Comparison of ENCODE assay signal across 32 cellular contexts in the genomic region with DNA sequence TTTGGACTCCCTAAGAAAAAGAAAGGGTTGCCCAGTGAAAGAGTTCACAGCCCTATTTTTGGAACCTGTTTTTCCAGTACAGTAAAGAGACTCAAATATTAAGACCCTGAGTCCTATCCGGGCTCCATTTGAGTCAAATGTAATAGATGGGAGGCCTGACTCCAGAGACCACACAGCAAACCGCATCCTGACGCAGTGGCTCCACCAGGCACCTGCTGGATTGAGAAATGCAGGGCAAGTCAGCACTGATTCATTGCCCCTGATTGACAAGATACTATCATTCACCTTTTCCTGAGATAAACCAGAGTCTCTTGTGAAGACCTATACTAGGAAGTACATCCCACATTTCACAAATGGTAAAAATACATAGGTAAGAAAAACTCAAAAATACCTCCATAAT.
DNase-seq lines count a peak whose midpoint lies in the region; ATAC-seq, FAIRE-seq and TF ChIP-seq lines count a peak whose summit lies in the region.
"Had no signal": no experiment of that assay in that cellular context is flagged by ENCODE, and none has a peak within 500 bp of the region (broad histone marks: within the 10 kb centered on the region; RNA-seq: fewer than 3 reads in every experiment).

No MANE protein-coding gene starts in this region.

- TF ChIP-seq POLR2A in A549 (IDR thresholded peaks at IDR 0.05; ENCODE audit: low read length): no peak

- ATAC-seq in A549 (no peak), RWPE2 (ENCODE audit: low read depth) (peak; percentile 83), GM21576 (IDR thresholded peaks at IDR 0.05; ENCODE audit: unreplicated experiment) (no peak)
- ATAC-seq: GM12878, left lung, pancreas, upper lobe of right lung had no signal

- no peaks in the 10 kb centered on the region for H3K36me3 Mint-ChIP-seq in activated T-cell treated with anti-CD3 and anti-CD28 coated beads, Interleukin-2, amount 50 U/mL, for 24 hours (ENCODE audit: low read depth)
- H3K36me3 Mint-ChIP-seq: activated naive CD4-positive, alpha-beta T cell treated with anti-CD3 and anti-CD28 coated beads, Interleukin-2, amount 50 U/mL, for 24 hours; CD8-positive, alpha-beta memory T cell; immature natural killer cell; neural progenitor cell had no signal

- TF ChIP-seq RAD21 in A549 (conservative IDR thresholded peaks at IDR 0.05 in 1 of 2, IDR thresholded peaks at IDR 0.05 in 1 of 2): no peak

- 63% methylated on average over 3 of the region's 3 CpGs for WGBS in A549 (ENCODE audit: missing lambda C conversion rate)

- no peaks in the 10 kb centered on the region for H3K4me1 Mint-ChIP-seq in activated T-cell treated with anti-CD3 and anti-CD28 coated beads, Interleukin-2, amount 50 U/mL, for 24 hours (ENCODE audit: low read depth)
- H3K4me1 Mint-ChIP-seq: activated naive CD4-positive, alpha-beta T cell treated with anti-CD3 and anti-CD28 coated beads, Interleukin-2, amount 50 U/mL, for 24 hours; CD8-positive, alpha-beta memory T cell; immature natural killer cell; neural progenitor cell had no signal

- H3K27ac Mint-ChIP-seq in activated T-cell treated with anti-CD3 and anti-CD28 coated beads, Interleukin-2, amount 50 U/mL, for 24 hours: no peak overlapping the region
- H3K27ac Mint-ChIP-seq: activated naive CD4-positive, alpha-beta T cell treated with anti-CD3 and anti-CD28 coated beads, Interleukin-2, amount 50 U/mL, for 24 hours; activated T-helper 2 cell treated with anti-CD3 and anti-CD28 coated beads, Interferon-gamma antibody, Interleukin-2, Interleukin-4, amounts not matched to agents 10 μg/mL and 5 μg/mL and 100 μg/mL, durations not matched to agents 14 hours and 24 hours and 36 hours; CD8-positive, alpha-beta memory T cell; immature natural killer cell; neural progenitor cell had no signal

- TF ChIP-seq CTCF in A549 (IDR thresholded peaks at IDR 0.05) (no peak), RWPE2 (IDR thresholded peaks at IDR 0.05; ENCODE audit: poor library complexity, severe bottlenecking) (no peak)

- no peak for TF ChIP-seq EP300 in A549 (IDR thresholded peaks at IDR 0.05)

- FAIRE-seq in A549 (lab: Jason Lieb, UNC): no peak
- FAIRE-seq: endothelial cell of umbilical vein, GM12878, H1, pancreas had no signal

- no peak overlapping the region for H3K27ac ChIP-seq in A549
- H3K27ac ChIP-seq in RWPE2 (ENCODE audit: poor library complexity, severe bottlenecking): peak overlapping the region; percentile 87
- H3K27ac ChIP-seq: HL-60, KMS-11, left lung, neural progenitor cell, pancreas, suprapubic skin, upper lobe of right lung, VCaP had no signal

- H3K4me2 ChIP-seq in A549: no peak overlapping the region
- H3K4me2 ChIP-seq: KMS-11, neural progenitor cell had no signal

- no peak overlapping the region for H3K4me3 ChIP-seq in A549
- no peak overlapping the region for H3K4me3 ChIP-seq in RWPE2 (ENCODE audit: severe bottlenecking)
- H3K4me3 ChIP-seq: GM12878, left lung, neural progenitor cell, pancreas, skin epidermis, suprapubic skin, upper lobe of right lung had no signal

- peaks cover 26% of the 10 kb centered on the region for H3K4me1 ChIP-seq in A549
- H3K4me1 ChIP-seq in RWPE2 (ENCODE audit: insufficient read depth, poor library complexity, severe bottlenecking): peaks cover 56% of the 10 kb centered on the region
- H3K4me1 ChIP-seq: BE2C, left lung, neural progenitor cell, pancreas, upper lobe of right lung had no signal

- no peak overlapping the region for H3K4me3 Mint-ChIP-seq in activated T-cell treated with anti-CD3 and anti-CD28 coated beads, Interleukin-2, amount 50 U/mL, for 24 hours
- H3K4me3 Mint-ChIP-seq: activated naive CD4-positive, alpha-beta T cell treated with anti-CD3 and anti-CD28 coated beads, Interleukin-2, amount 50 U/mL, for 24 hours; CD8-positive, alpha-beta memory T cell; immature natural killer cell; neural progenitor cell had no signal

- POLR2A ChIA-PET in A549 (lab: Yijun Ruan, JAX): no interaction called here

- no peaks in the 10 kb centered on the region for H3K27me3 ChIP-seq in RWPE2 (ENCODE audit: insufficient read depth, poor library complexity, severe bottlenecking)
- H3K27me3 ChIP-seq: BE2C, left lung, neural progenitor cell, pancreas, suprapubic skin, upper lobe of right lung had no signal

- CTCF ChIA-PET in A549 (lab: Yijun Ruan, JAX): no interaction called here

- no peaks in the 10 kb centered on the region for H3K36me3 ChIP-seq in RWPE2 (ENCODE audit: low read depth)
- H3K36me3 ChIP-seq: BE2C, left lung, neural progenitor cell, pancreas, suprapubic skin, upper lobe of right lung had no signal

- no peaks in the 10 kb centered on the region for H3K9me3 ChIP-seq in A549
- no peaks in the 10 kb centered on the region for H3K9me3 ChIP-seq in RWPE2 (ENCODE audit: severe bottlenecking)
- H3K9me3 ChIP-seq: BE2C, left lung, pancreas, suprapubic skin, upper lobe of right lung had no signal

- no peaks in the 10 kb centered on the region for H3K27me3 Mint-ChIP-seq in activated T-cell treated with anti-CD3 and anti-CD28 coated beads, Interleukin-2, amount 50 U/mL, for 24 hours
- H3K27me3 Mint-ChIP-seq: activated naive CD4-positive, alpha-beta T cell treated with anti-CD3 and anti-CD28 coated beads, Interleukin-2, amount 50 U/mL, for 24 hours had no signal

- DNase-seq in A549 (ENCODE audit: low read depth in 1 of 2, low spot score in 1 of 2) (peak in 1 of 2 experiments; percentile 5), HT1080 (ENCODE audit: low read depth) (peak; percentile 90), RWPE2 (ENCODE audit: low spot score) (peak; percentile 91), islet precursor cell (peak; percentile 83), AG20443 (ENCODE audit: low spot score) (no peak), ecto neural progenitor cell (ENCODE audit: low spot score) (no peak)
- no peak for DNase-seq in activated T-cell treated with anti-CD3 and anti-CD28 coated beads, Interleukin-2, amount 50 U/mL, for 24 hours
- DNase-seq: activated CD4-positive, alpha-beta T cell treated with anti-CD3 and anti-CD28 coated beads for 4 hours; BE2C; CD8-positive, alpha-beta memory T cell; immature natural killer cell; left lung; mesendoderm; NCI-H1417 treated with DMSO at 0.1 percent for 48 hours; NCI-H2029 treated with DMSO at 0.1 percent for 48 hours; NCI-H2227 treated with DMSO at 0.1 percent for 48 hours; NCI-H774; pancreas; stimulated activated naive CD4-positive, alpha-beta T cell treated with Interleukin-2 at 50 U/mL for 16 hours; upper lobe of right lung had no signal

- peaks cover 7% of the 10 kb centered on the region for H3K9me3 Mint-ChIP-seq in activated T-cell treated with anti-CD3 and anti-CD28 coated beads, Interleukin-2, amount 50 U/mL, for 24 hours
- H3K9me3 Mint-ChIP-seq: activated naive CD4-positive, alpha-beta T cell treated with anti-CD3 and anti-CD28 coated beads, Interleukin-2, amount 50 U/mL, for 24 hours; neural progenitor cell had no signal

TF ChIP-seq in A549, 52 proteins besides CTCF, POLR2A, EP300 and RAD21:
- TF ChIP-seq JUNB (IDR thresholded peaks at IDR 0.05): 0 out of 2 replicates have a peak, but pooled peaks have one; percentile 22
- no peak for TF ChIP-seq TFCP2L1 (CRISPR knock-in tag; IDR thresholded peaks at IDR 0.05)

Comparison
In these comparisons a context has a peak if more than half of its experiments do, and no peak if none do; other contexts are left out.
1. DNase-seq: peak in HT1080 (single experiment), RWPE2 (single experiment) and islet precursor cell (single experiment); none in AG20443 (single experiment), ecto neural progenitor cell (single experiment) and activated T-cell treated with anti-CD3 and anti-CD28 coated beads, Interleukin-2, amount 50 U/mL, for 24 hours (single experiment).